ENCODE assay signal across 28 cellular contexts in genomic region chr19:52695996-52696395, GRCh38.
"Had no signal": no experiment of that assay in that cellular context is flagged by ENCODE, and none has a peak within 500 bp of the region (broad histone marks: within the 10 kb centered on the region; RNA-seq: fewer than 3 reads in every experiment).

No MANE protein-coding gene starts in this region.

- H3K36me3 ChIP-seq: breast epithelium, esophagus muscularis mucosa, heart left ventricle, neutrophil, pancreas, prostate gland, sigmoid colon, WERI-Rb-1 had no signal

- H3K4me1 ChIP-seq: breast epithelium, foreskin keratinocyte, prostate gland had no signal

- H3K27ac ChIP-seq: breast epithelium, esophagus muscularis mucosa, foreskin keratinocyte, heart left ventricle, neutrophil, pancreas, prostate gland, sigmoid colon, WERI-Rb-1 had no signal

- DNase-seq: activated CD4-positive, alpha-beta memory T cell treated with anti-CD3 and anti-CD28 coated beads for 36 hours; activated CD4-positive, alpha-beta T cell treated with anti-CD3 and anti-CD28 coated beads, Interleukin-2, amount 10 ng/mL, durations not matched to agents 24 days and 14 days; activated CD4-positive, CD25-positive, alpha-beta regulatory T cell treated with anti-CD3 and anti-CD28 coated beads, Interleukin-2, amount 50 U/mL, for 72 hours; activated CD8-positive, alpha-beta memory T cell treated with anti-CD3 and anti-CD28 coated beads, Interleukin-2, amount 50 U/mL, for 48 hours; activated gamma-delta T cell; activated naive CD4-positive, alpha-beta T cell treated with anti-CD3 and anti-CD28 coated beads, Interleukin-2, amount 50 U/mL, for 16 hours; activated T-cell treated with anti-CD3 and anti-CD28 coated beads, Interleukin-2, amount 50 U/mL, for 24 hours; amniotic stem cell; central memory CD4-positive, alpha-beta T cell; foreskin keratinocyte; heart left ventricle; islet precursor cell; left ventricle myocardium superior; pancreas; sigmoid colon; small intestine; stimulated activated CD4-positive, alpha-beta T cell treated with anti-CD3 and anti-CD28 coated beads, Interleukin-4, amount 100 ng/mL, for 24 hours; T-cell; WERI-Rb-1 had no signal

- H3K4me3 Mint-ChIP-seq: activated CD4-positive, alpha-beta memory T cell treated with anti-CD3 and anti-CD28 coated beads for 36 hours; activated CD4-positive, alpha-beta T cell treated with anti-CD3 and anti-CD28 coated beads, Interleukin-2, amount 10 ng/mL, durations not matched to agents 24 days and 14 days; activated T-cell treated with anti-CD3 and anti-CD28 coated beads, Interleukin-2, amount 50 U/mL, for 24 hours; dendritic cell treated with granulocyte-macrophage colony-stimulating factor and Interleukin-4, amounts not matched to agents 40 ng/mL and 50 ng/mL, for 4 days; nephron; stimulated activated effector memory CD8-positive, alpha-beta T cell treated with anti-CD3 and anti-CD28 coated beads, Interleukin-12 subunit alpha, Interleukin-12 subunit beta, amount 100 ng/mL, for 72 hours; stimulated activated naive CD8-positive, alpha-beta T cell treated with anti-CD3 and anti-CD28 coated beads, Interleukin-15, Interleukin-2, amounts not matched to agents 100 ng/mL and 50 ng/mL, for 24 hours; T-cell; T-helper 2 cell treated with Interferon-gamma antibody and Interleukin-4, amounts not matched to agents 5 μg/mL and 100 μg/mL, for 36 hours had no signal

- H3K27ac Mint-ChIP-seq: activated CD4-positive, alpha-beta memory T cell treated with anti-CD3 and anti-CD28 coated beads for 36 hours; activated CD4-positive, alpha-beta T cell treated with anti-CD3 and anti-CD28 coated beads, Interleukin-2, amount 10 ng/mL, durations not matched to agents 24 days and 14 days; activated T-cell treated with anti-CD3 and anti-CD28 coated beads, Interleukin-2, amount 50 U/mL, for 24 hours; dendritic cell treated with granulocyte-macrophage colony-stimulating factor and Interleukin-4, amounts not matched to agents 40 ng/mL and 50 ng/mL, for 4 days; nephron; stimulated activated effector memory CD8-positive, alpha-beta T cell treated with anti-CD3 and anti-CD28 coated beads, Interleukin-12 subunit alpha, Interleukin-12 subunit beta, amount 100 ng/mL, for 72 hours; stimulated activated naive CD8-positive, alpha-beta T cell treated with anti-CD3 and anti-CD28 coated beads, Interleukin-15, Interleukin-2, amounts not matched to agents 100 ng/mL and 50 ng/mL, for 24 hours; T-cell; T-helper 2 cell treated with Interferon-gamma antibody and Interleukin-4, amounts not matched to agents 5 μg/mL and 100 μg/mL, for 36 hours had no signal

- H3K4me1 Mint-ChIP-seq: activated CD4-positive, alpha-beta T cell treated with anti-CD3 and anti-CD28 coated beads, Interleukin-2, amount 10 ng/mL, durations not matched to agents 24 days and 14 days had no signal

- H3K27me3 Mint-ChIP-seq: activated CD4-positive, alpha-beta memory T cell treated with anti-CD3 and anti-CD28 coated beads for 36 hours; activated CD4-positive, alpha-beta T cell treated with anti-CD3 and anti-CD28 coated beads, Interleukin-2, amount 10 ng/mL, durations not matched to agents 24 days and 14 days; activated T-cell treated with anti-CD3 and anti-CD28 coated beads, Interleukin-2, amount 50 U/mL, for 24 hours; stimulated activated naive CD8-positive, alpha-beta T cell treated with anti-CD3 and anti-CD28 coated beads, Interleukin-15, Interleukin-2, amounts not matched to agents 100 ng/mL and 50 ng/mL, for 24 hours; T-cell had no signal

- H3K27me3 ChIP-seq: breast epithelium, esophagus muscularis mucosa, foreskin keratinocyte, heart left ventricle, neutrophil, pancreas, sigmoid colon had no signal

- ATAC-seq: foreskin keratinocyte; heart left ventricle; left ventricle myocardium superior; pancreas; stimulated activated effector memory CD8-positive, alpha-beta T cell treated with anti-CD3 and anti-CD28 coated beads, Interleukin-12 subunit alpha, Interleukin-12 subunit beta, amount 100 ng/mL, for 72 hours; T-cell had no signal

- H3K4me3 ChIP-seq: breast epithelium, esophagus muscularis mucosa, heart left ventricle, pancreas, prostate gland, sigmoid colon had no signal
